1 cellular context compared by ENCODE assay signal in the genomic region with DNA sequence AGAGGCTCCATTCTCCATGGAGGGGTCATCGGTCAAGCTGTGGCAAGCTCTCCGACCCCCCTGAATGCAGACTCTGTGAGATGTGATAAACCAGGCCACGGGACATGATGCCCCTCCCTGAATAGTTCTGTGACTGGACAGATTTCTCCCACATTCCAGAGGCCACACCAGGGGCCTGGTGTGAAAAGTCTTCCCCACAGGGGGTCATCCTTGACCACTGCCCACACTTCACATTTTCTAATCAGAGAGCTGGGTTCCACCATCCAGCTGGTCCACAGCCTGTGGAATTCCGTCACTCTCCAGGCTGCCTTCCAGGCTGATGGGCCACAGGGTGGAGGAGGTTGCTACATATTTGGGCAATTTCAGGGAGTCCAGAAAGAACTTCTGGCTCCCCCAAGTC.
TF ChIP-seq lines count a peak whose summit lies in the region.

No MANE protein-coding gene starts in this region.

TF ChIP-seq in H1, 55 proteins besides CTCF, POLR2A, EP300 and RAD21:
- TF ChIP-seq TEAD4 (IDR thresholded peaks at IDR 0.05; ENCODE audit: low read depth, low read length): no peak
- TF ChIP-seq GTF2F1 (IDR thresholded peaks at IDR 0.05; ENCODE audit: borderline replicate concordance, low read depth, low read length): no peak
- TF ChIP-seq EGR1 (IDR thresholded peaks at IDR 0.05; ENCODE audit: borderline replicate concordance, low read depth, low read length): no peak
- TF ChIP-seq RBBP5 (IDR thresholded peaks at IDR 0.05; ENCODE audit: borderline replicate concordance, low read depth, low read length): no peak
- TF ChIP-seq KDM5A (IDR thresholded peaks at IDR 0.05; ENCODE audit: low read length): no peak
- no peak for TF ChIP-seq SIX5 (IDR thresholded peaks at IDR 0.05; ENCODE audit: low read depth, low read length)
